21 cellular contexts compared by ENCODE assay signal in genomic region chr11:17736921-17737817, GRCh38. TPM values are rescaled to one million over a fixed set of nuclear protein-coding genes. Genes with fewer than 3 reads are reported as not detected.
DNase-seq lines count a peak whose midpoint lies in the region; FAIRE-seq and TF ChIP-seq lines count a peak whose summit lies in the region.
"Had no signal": no experiment of that assay in that cellular context is flagged by ENCODE, and none has a peak within 500 bp of the region (broad histone marks: within the 10 kb centered on the region; RNA-seq: fewer than 3 reads in every experiment).

No MANE protein-coding gene starts in this region.

- peak; percentile 13 for DNase-seq in activated naive CD4-positive, alpha-beta T cell treated with anti-CD3 and anti-CD28 coated beads, Interleukin-2, amount 10 ng/mL, durations not matched to agents 7 days and 5 days
- DNase-seq in activated naive CD4-positive, alpha-beta T cell (lab: John Stamatoyannopoulos, UW): no peak
- DNase-seq in astrocyte (ENCODE audit: low read depth) (no peak), mesothelial cell of epicardium (ENCODE audit: low spot score in 2 of 2, unreplicated experiment in 2 of 2) (no peak), type B pancreatic cell (ENCODE audit: extremely low spot score, unreplicated experiment) (no peak), activated gamma-delta T cell treated with Interleukin-2 at 50 U/mL for 16 hours (no peak), T-helper 9 cell (no peak), C1 segment of cervical spinal cord (lab: John Stamatoyannopoulos, UW) (no peak)
- DNase-seq: activated naive CD4-positive, alpha-beta T cell treated with anti-CD3 and anti-CD28 coated beads for 36 hours; hippocampal formation; islet precursor cell; NCI-H1417 treated with DMSO at 0.1 percent for 48 hours; NCI-H2171; NCI-H526; PC-3; T1000 had no signal

- no peak for TF ChIP-seq CTCF in astrocyte (IDR thresholded peaks at IDR 0.05; ENCODE audit: insufficient read depth, low read depth, low read length)
- no peak for TF ChIP-seq CTCF in mesothelial cell of epicardium (IDR thresholded peaks at IDR 0.05; ENCODE audit: unreplicated experiment)
- TF ChIP-seq CTCF in type B pancreatic cell (conservative IDR thresholded peaks at IDR 0.05): no peak

- no peaks in the 10 kb centered on the region for H3K9me3 Mint-ChIP-seq in activated naive CD4-positive, alpha-beta T cell treated with anti-CD3 and anti-CD28 coated beads, Interleukin-2, amount 10 ng/mL, durations not matched to agents 7 days and 5 days
- H3K9me3 Mint-ChIP-seq in astrocyte (ENCODE audit: unreplicated experiment) (no peaks in the 10 kb centered on the region), mesothelial cell of epicardium (no peaks in the 10 kb centered on the region), type B pancreatic cell (no peaks in the 10 kb centered on the region)
- H3K9me3 Mint-ChIP-seq: activated naive CD4-positive, alpha-beta T cell treated with anti-CD3 and anti-CD28 coated beads for 36 hours had no signal

- no peak overlapping the region for H3K4me3 Mint-ChIP-seq in activated naive CD4-positive, alpha-beta T cell treated with anti-CD3 and anti-CD28 coated beads, Interleukin-2, amount 10 ng/mL, durations not matched to agents 7 days and 5 days
- peak overlapping the region; percentile 61 for H3K4me3 Mint-ChIP-seq in astrocyte (ENCODE audit: unreplicated experiment)
- peak overlapping the region; percentile 4 for H3K4me3 Mint-ChIP-seq in mesothelial cell of epicardium
- H3K4me3 Mint-ChIP-seq in type B pancreatic cell: peak overlapping the region; percentile 69
- H3K4me3 Mint-ChIP-seq: activated naive CD4-positive, alpha-beta T cell treated with anti-CD3 and anti-CD28 coated beads for 36 hours had no signal

- no peaks in the 10 kb centered on the region for H3K36me3 Mint-ChIP-seq in activated naive CD4-positive, alpha-beta T cell treated with anti-CD3 and anti-CD28 coated beads, Interleukin-2, amount 10 ng/mL, durations not matched to agents 7 days and 5 days
- H3K36me3 Mint-ChIP-seq in astrocyte (ENCODE audit: low read depth, unreplicated experiment): peaks cover 2% of the 10 kb centered on the region
- no peaks in the 10 kb centered on the region for H3K36me3 Mint-ChIP-seq in mesothelial cell of epicardium
- H3K36me3 Mint-ChIP-seq in type B pancreatic cell: no peaks in the 10 kb centered on the region

- H4K20me1 ChIP-seq in astrocyte (ENCODE audit: insufficient read depth, low read length): peaks cover 14% of the 10 kb centered on the region

- H2AFZ ChIP-seq in astrocyte (ENCODE audit: low read depth, low read length): no peak overlapping the region

- no peaks in the 10 kb centered on the region for H3K79me2 ChIP-seq in astrocyte (ENCODE audit: insufficient read depth, low read length)

- H3K9me3 ChIP-seq in astrocyte (ENCODE audit: insufficient read depth, low read depth, low read length): no peaks in the 10 kb centered on the region
- H3K9me3 ChIP-seq: ascending aorta had no signal

- peaks cover 31% of the 10 kb centered on the region for H3K27me3 Mint-ChIP-seq in activated naive CD4-positive, alpha-beta T cell treated with anti-CD3 and anti-CD28 coated beads, Interleukin-2, amount 10 ng/mL, durations not matched to agents 7 days and 5 days
- H3K27me3 Mint-ChIP-seq in astrocyte (ENCODE audit: low read depth, unreplicated experiment) (peaks cover 39% of the 10 kb centered on the region), mesothelial cell of epicardium (ENCODE audit: low read depth) (peaks cover 55% of the 10 kb centered on the region), type B pancreatic cell (peaks cover 37% of the 10 kb centered on the region)

- no peak overlapping the region for H3K9ac ChIP-seq in astrocyte (ENCODE audit: low read length)

- H3K27me3 ChIP-seq in astrocyte (ENCODE audit: insufficient read depth, low read length): peaks cover 31% of the 10 kb centered on the region

- no peak overlapping the region for H3K27ac ChIP-seq in astrocyte (ENCODE audit: low read depth, low read length)
- H3K27ac ChIP-seq: ascending aorta, SK-N-MC had no signal

- no peak overlapping the region for H3K4me2 ChIP-seq in astrocyte (ENCODE audit: low read length)

- H3K4me1 Mint-ChIP-seq in activated naive CD4-positive, alpha-beta T cell treated with anti-CD3 and anti-CD28 coated beads, Interleukin-2, amount 10 ng/mL, durations not matched to agents 7 days and 5 days: peaks cover 10% of the 10 kb centered on the region
- H3K4me1 Mint-ChIP-seq in astrocyte (ENCODE audit: low read depth, unreplicated experiment) (no peaks in the 10 kb centered on the region), mesothelial cell of epicardium (peaks cover 3% of the 10 kb centered on the region), type B pancreatic cell (ENCODE audit: unreplicated experiment) (peaks cover 5% of the 10 kb centered on the region)

- CTCF ChIA-PET in activated naive CD4-positive, alpha-beta T cell treated with anti-CD3 and anti-CD28 coated beads, Interleukin-2, amount 10 ng/mL, durations not matched to agents 7 days and 5 days (lab: Charles Lee): interaction anchor here (0.8 to 1.3 kb wide), 2 partner anchors 16 to 24 kb away, joined by 3 read pairs; no protein-coding TSS in a partner anchor

- H3K4me3 ChIP-seq in astrocyte (ENCODE audit: insufficient read depth, low read depth, low read length): no peak overlapping the region
- H3K4me3 ChIP-seq: ascending aorta, SK-N-MC had no signal

- no peak overlapping the region for H3K27ac Mint-ChIP-seq in activated naive CD4-positive, alpha-beta T cell treated with anti-CD3 and anti-CD28 coated beads, Interleukin-2, amount 10 ng/mL, durations not matched to agents 7 days and 5 days
- H3K27ac Mint-ChIP-seq in astrocyte (ENCODE audit: unreplicated experiment) (no peak overlapping the region), mesothelial cell of epicardium (no peak overlapping the region), type B pancreatic cell (no peak overlapping the region)
- H3K27ac Mint-ChIP-seq: activated naive CD4-positive, alpha-beta T cell treated with anti-CD3 and anti-CD28 coated beads for 36 hours had no signal

- no peaks in the 10 kb centered on the region for H3K4me1 ChIP-seq in astrocyte (ENCODE audit: insufficient read depth, low read length)

- no peak for FAIRE-seq in astrocyte (lab: Jason Lieb, UNC)

- no peaks in the 10 kb centered on the region for H3K36me3 ChIP-seq in astrocyte (ENCODE audit: insufficient read depth, low read length)
- H3K36me3 ChIP-seq: ascending aorta had no signal

RNA-seq across cellular contexts. Expression of gene KCNC1, which starts 2.6 kb away (rescaled TPM):
- total RNA-seq in astrocyte (0.05 and 0.12 TPM in 2 replicates), mesothelial cell of epicardium (0.18 to 0.20 TPM (median 0.20 TPM) in 3 replicates), type B pancreatic cell (ENCODE audit: low replicate concordance) (1.8 and 2.8 TPM in 2 replicates)
- total RNA-seq: activated naive CD4-positive, alpha-beta T cell treated with anti-CD3 and anti-CD28 coated beads for 36 hours; ascending aorta; H4; lung microvascular endothelial cell; PC-3; subcutaneous adipose tissue had no signal

RNA-seq across cellular contexts. Expression of gene MYOD1, which starts 17.8 kb away (rescaled TPM):
- total RNA-seq in astrocyte: not detected in 2 replicates
- total RNA-seq in mesothelial cell of epicardium: not detected in 3 replicates
- 3.6 TPM in 1 of 2 replicates, not detected in the other for total RNA-seq in type B pancreatic cell (ENCODE audit: low replicate concordance)
- total RNA-seq: activated naive CD4-positive, alpha-beta T cell treated with anti-CD3 and anti-CD28 coated beads for 36 hours; ascending aorta; H4; lung microvascular endothelial cell; PC-3; subcutaneous adipose tissue had no signal
